Comparison of ENCODE assay signal across 11 cellular contexts in genomic region chr19:14474827-14475226, GRCh38. TPM values are rescaled to one million over a fixed set of nuclear protein-coding genes. Genes with fewer than 3 reads are reported as not detected.
DNase-seq lines count a peak whose midpoint lies in the region; ATAC-seq and TF ChIP-seq lines count a peak whose summit lies in the region.
"Had no signal": no experiment of that assay in that cellular context is flagged by ENCODE, and none has a peak within 500 bp of the region (broad histone marks: within the 10 kb centered on the region; RNA-seq: fewer than 3 reads in every experiment).

No MANE protein-coding gene starts in this region.

- H3K4me3 Mint-ChIP-seq in osteocyte (ENCODE audit: unreplicated experiment) = no peak overlapping the region

- H3K36me3 Mint-ChIP-seq in osteocyte (ENCODE audit: unreplicated experiment) = peaks cover 11% of the 10 kb centered on the region

- no peak for TF ChIP-seq POLR2A in esophagus muscularis mucosa (IDR thresholded peaks at IDR 0.05; ENCODE audit: low read depth)

- no peak for ATAC-seq in Panc1
- ATAC-seq in HG02623 (IDR thresholded peaks at IDR 0.05; ENCODE audit: unreplicated experiment) = no peak

- POLR2A ChIA-PET in Panc1 (lab: Charles Lee) = no interaction called here

- H3K9me3 ChIP-seq in Panc1 (ENCODE audit: control insufficient read depth, insufficient read depth, low read depth, low read length) (no peaks in the 10 kb centered on the region), esophagus muscularis mucosa (no peaks in the 10 kb centered on the region)
- H3K9me3 ChIP-seq: prostate gland had no signal

- H3K4me3 ChIP-seq in Panc1 (ENCODE audit: low read depth in 2 of 2, low read length in 2 of 2) = peak overlapping the region; percentile 17 to 38
- H3K4me3 ChIP-seq in esophagus muscularis mucosa = peak overlapping the region; percentile 18 to 41 (median 25)
- H3K4me3 ChIP-seq: prostate gland had no signal

- 52% methylated on average over 9 of the region's 12 CpGs for WGBS in esophagus muscularis mucosa

- in situ Hi-C loops in Panc1 (cut with HindIII; ENCODE audit: low pct_unique_long_range_greater_than_20kb, low sequenced_read_pairs) = no loop called here

- H3K4me1 ChIP-seq in Panc1 (ENCODE audit: control insufficient read depth, insufficient read depth, low read length) (peaks cover 27% of the 10 kb centered on the region), esophagus muscularis mucosa (peaks cover 29 to 75% (median 64%) of the 10 kb centered on the region in 4 donors)

- no peaks in the 10 kb centered on the region for H3K27me3 Mint-ChIP-seq in osteocyte (ENCODE audit: unreplicated experiment)

- H3K9me3 Mint-ChIP-seq in osteocyte (ENCODE audit: unreplicated experiment) = no peaks in the 10 kb centered on the region

- CTCF ChIA-PET in Panc1 (lab: Charles Lee) = interaction anchor here (0.6 to 0.9 kb wide), 4 partner anchors 10 to 1138 kb away, joined by 3 to 7 read pairs (median 4); no protein-coding TSS in a partner anchor

- DNase-seq in GM10266 (ENCODE audit: extremely low spot score) (peak; percentile 24), Panc1 (ENCODE audit: low read depth, low spot score) (no peak), esophagus muscularis mucosa (ENCODE audit: extremely low spot score) (no peak), osteocyte (ENCODE audit: extremely low spot score, unreplicated experiment) (no peak), NCI-H2107 treated with DMSO at 0.1 percent for 48 hours (lab: John Stamatoyannopoulos, UW; ENCODE audit: unreplicated experiment) (no peak), NCI-H1694 (lab: John Stamatoyannopoulos, UW) (no peak)
- DNase-seq: activated gamma-delta T cell treated with Interleukin-2 at 50 U/mL for 16 hours; effector memory CD4-positive, alpha-beta T cell; NCI-H345 had no signal

- no TSS peak for BruUV-seq in Panc1 (replicated peaks; lab: Mats Ljungman, UMichigan)

- no peaks in the 10 kb centered on the region; the same call in 1 of the 2 replicates for H3K36me3 ChIP-seq in Panc1 (ENCODE audit: control insufficient read depth, insufficient read depth, low read length)
- H3K36me3 ChIP-seq in esophagus muscularis mucosa = peaks cover 24 to 45% (median 41%) of the 10 kb centered on the region in 4 donors
- H3K36me3 ChIP-seq: prostate gland had no signal

- H3K4me1 Mint-ChIP-seq in osteocyte (ENCODE audit: unreplicated experiment) = peaks cover 39% of the 10 kb centered on the region

- intact Hi-C loops in Panc1 (cut with micrococcal nuclease; ENCODE audit: unreplicated experiment) = no loop called here
- intact Hi-C loops in esophagus muscularis mucosa (cut with DNase I) = loop anchor here (5.0 to 10.0 kb wide), 2 partner anchors 43 to 330 kb away; partner anchors contain the start of gene PKN1

- no peak for TF ChIP-seq EP300 in esophagus muscularis mucosa (IDR thresholded peaks at IDR 0.05)

- H3K27ac ChIP-seq in Panc1 (ENCODE audit: low read length) (peak overlapping the region; percentile 59), esophagus muscularis mucosa (replicated peaks in 1 of 4) (peak overlapping the region; percentile 15 to 62 (median 54))
- H3K27ac ChIP-seq: prostate gland had no signal

- peak overlapping the region; percentile 73 for H3K27ac Mint-ChIP-seq in osteocyte (ENCODE audit: unreplicated experiment)

- no peaks in the 10 kb centered on the region for H3K27me3 ChIP-seq in Panc1 (ENCODE audit: control insufficient read depth, insufficient read depth, low read length)
- H3K27me3 ChIP-seq in esophagus muscularis mucosa = peaks cover 0 to 34% (median 9%) of the 10 kb centered on the region in 4 donors

- TF ChIP-seq CTCF in GM10266 (IDR thresholded peaks at IDR 0.05; ENCODE audit: control insufficient read depth, insufficient read depth, low read depth, missing control alignments) = no peak
- TF ChIP-seq CTCF in Panc1 (IDR thresholded peaks at IDR 0.05) = no peak
- TF ChIP-seq CTCF in esophagus muscularis mucosa (IDR thresholded peaks at IDR 0.05) = no peak
- no peak for TF ChIP-seq CTCF in osteocyte (IDR thresholded peaks at IDR 0.05)

RNA-seq across cellular contexts. Expression of gene PTGER1, which starts 0.3 kb away (rescaled TPM):
- total RNA-seq in Panc1 (2021; ENCODE audit: unreplicated experiment) = 2.2 TPM
- 3.2 TPM for polyA plus RNA-seq in Panc1 (2012; ENCODE audit: insufficient read length)
- 1 to 10 TPM in 2 of 4 donors, under 1 TPM in 1, not detected in 1; 0.80 to 1.8 (median 1.3) TPM for total RNA-seq in esophagus muscularis mucosa
- 1.0 and 1.6 TPM in 2 replicates for total RNA-seq in osteocyte

RNA-seq across cellular contexts. Expression of gene GIPC1, which starts 21.1 kb away (rescaled TPM):
- total RNA-seq in Panc1 (2021; ENCODE audit: unreplicated experiment) (160 TPM), esophagus muscularis mucosa (100 to 1,000 TPM in 3 of 4 donors, 10 to 100 TPM in 1; 88.5 to 138 (median 108) TPM), osteocyte (89.0 and 90.3 TPM in 2 replicates)
- polyA plus RNA-seq in Panc1 (2012; ENCODE audit: insufficient read length) = 339 TPM

RNA-seq across cellular contexts. Expression of gene PKN1, which starts 41.7 kb away (rescaled TPM):
- total RNA-seq in Panc1 (2021; ENCODE audit: unreplicated experiment) = 205 TPM
- 226 TPM for polyA plus RNA-seq in Panc1 (2012; ENCODE audit: insufficient read length)
- total RNA-seq in esophagus muscularis mucosa = 100 to 1,000 TPM; 120 to 233 (median 167) TPM
- 151 and 162 TPM in 2 replicates for total RNA-seq in osteocyte

RNA-seq across cellular contexts. Expression of gene DNAJB1, which starts 43.4 kb away (rescaled TPM):
- total RNA-seq in Panc1 (2021; ENCODE audit: unreplicated experiment) (149 TPM), esophagus muscularis mucosa (100 to 1,000 TPM in 1 of 4 donors, 10 to 100 TPM in 3; 50.3 to 102 (median 86.3) TPM), osteocyte (80.0 and 84.6 TPM in 2 replicates)
- 101 TPM for polyA plus RNA-seq in Panc1 (2012; ENCODE audit: insufficient read length)

RNA-seq across cellular contexts. Expression of gene TECR, which starts 54.6 kb away (rescaled TPM):
- total RNA-seq in Panc1 (2021; ENCODE audit: unreplicated experiment) (233 TPM), esophagus muscularis mucosa (10 to 100 TPM; 18.7 to 32.7 (median 25.7) TPM), osteocyte (136 and 139 TPM in 2 replicates)
- 250 TPM for polyA plus RNA-seq in Panc1 (2012; ENCODE audit: insufficient read length)
